Comparison of ENCODE assay signal across 28 cellular contexts in the genomic region with DNA sequence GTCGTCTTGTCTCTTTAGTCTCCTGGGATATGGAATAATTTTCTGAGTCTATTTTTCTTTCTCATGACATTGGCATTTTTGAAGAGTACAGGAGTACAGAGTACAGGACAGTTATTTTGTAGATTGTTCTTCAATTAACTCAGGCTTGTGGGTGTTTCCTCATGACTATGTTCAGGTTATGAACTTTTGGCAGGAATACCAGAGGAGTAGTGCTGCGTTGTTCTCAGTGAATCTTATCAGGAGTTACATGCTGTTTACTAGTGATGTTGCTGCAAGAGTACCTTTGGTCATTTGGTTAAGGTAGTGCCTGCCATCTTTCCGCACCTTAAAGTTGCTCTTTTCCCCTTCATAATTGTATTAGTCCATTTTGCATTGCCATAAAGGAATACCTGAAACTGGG. TPM values are rescaled to one million over a fixed set of nuclear protein-coding genes. Genes with fewer than 3 reads are reported as not detected.
A peak's percentile ranks its signal among the peaks of the same experiment; 100 is the strongest.
DNase-seq lines count a peak whose midpoint lies in the region; ATAC-seq and TF ChIP-seq lines count a peak whose summit lies in the region.
"Had no signal": no experiment of that assay in that cellular context is flagged by ENCODE, and none has a peak within 500 bp of the region (broad histone marks: within the 10 kb centered on the region; RNA-seq: fewer than 3 reads in every experiment).

No MANE protein-coding gene starts in this region.

- H3K4me1 ChIP-seq in mucosa of descending colon (ENCODE audit: low read depth) (no peaks in the 10 kb centered on the region), SJCRH30 (no peaks in the 10 kb centered on the region)
- H3K4me1 ChIP-seq: Caco-2, HAP-1 had no signal

- H3K9me3 ChIP-seq in mucosa of descending colon = peaks cover 8% of the 10 kb centered on the region
- peaks cover 4% of the 10 kb centered on the region for H3K9me3 ChIP-seq in SJCRH30 (replicated peaks)

- DNase-seq in cardiac fibroblast (ENCODE audit: low read depth in 2 of 2) = peak; percentile 64 to 67
- DNase-seq in iris pigment epithelial cell (ENCODE audit: low read depth) = peak; percentile 87
- no peak for DNase-seq in mucosa of descending colon
- no peak for DNase-seq in ureter (ENCODE audit: low spot score)
- no peak for DNase-seq in activated T-cell treated with anti-CD3 and anti-CD28 coated beads, Interleukin-2, amount 50 U/mL, for 1 hour
- no peak for DNase-seq in SJCRH30
- no peak for DNase-seq in glomerular visceral epithelial cell (ENCODE audit: extremely low spot score)
- DNase-seq: Caco-2; CD8-positive, alpha-beta T cell; GOT3; HFFc6; IMR-90; KG1; MG63; NCI-H1105 treated with DMSO at 0.1 percent for 48 hours; NCI-H146; NCI-H1930; NCI-H2107; NCI-H446; NCI-H524 treated with DMSO at 0.1 percent for 48 hours; NCI-H774; NK-92 treated with Interleukin-12 subunit alpha and Interleukin-12 subunit beta, amount 100 ng/mL, for 24 hours; RPMI8226; SHP77 had no signal

- ATAC-seq in mucosa of descending colon = peak; percentile 60
- ATAC-seq: CD8-positive, alpha-beta T cell had no signal

- no peak overlapping the region for H3K4me3 ChIP-seq in cardiac fibroblast (replicated peaks in 1 of 2; ENCODE audit: low read depth in 2 of 2, low read length in 2 of 2)
- H3K4me3 ChIP-seq in mucosa of descending colon = no peak overlapping the region
- H3K4me3 ChIP-seq in SJCRH30 = no peak overlapping the region
- H3K4me3 ChIP-seq: HAP-1, MG63 had no signal

- 0 out of 2 replicates have a peak, but pooled peaks cover 3% of the 10 kb centered on the region for H3K27me3 ChIP-seq in SJCRH30
- H3K27me3 ChIP-seq: MG63 had no signal

- H3K36me3 ChIP-seq in mucosa of descending colon (ENCODE audit: low read depth) = no peaks in the 10 kb centered on the region
- H3K36me3 ChIP-seq in SJCRH30 = no peaks in the 10 kb centered on the region
- H3K36me3 ChIP-seq: HAP-1, MG63 had no signal

- TF ChIP-seq CTCF in cardiac fibroblast (IDR thresholded peaks at IDR 0.05; ENCODE audit: low read depth, low read length) (no peak), mucosa of descending colon (IDR thresholded peaks at IDR 0.05) (no peak)

- intact Hi-C loops in mucosa of descending colon (cut with DNase I, micrococcal nuclease) = no loop called here

- H3K27ac ChIP-seq in SJCRH30 = no peak overlapping the region
- H3K27ac ChIP-seq: C4-2B had no signal

RNA-seq across cellular contexts. Expression of a gene that starts 41.3 kb away (rescaled TPM):
- 10 to 100 TPM; 69.2 to 76.3 (median 73.0) TPM for total RNA-seq in mucosa of descending colon
- total RNA-seq in ureter = 80.5 TPM
- total RNA-seq in SJCRH30 (2014; rRNA removed; shearing (Covaris generic)) = 76.0 and 89.9 TPM in 2 replicates

RNA-seq across cellular contexts. Expression of a gene that starts 42.9 kb away (rescaled TPM):
- not detected for total RNA-seq in mucosa of descending colon
- not detected for total RNA-seq in ureter
- total RNA-seq in SJCRH30 (2014; rRNA removed; shearing (Covaris generic)) = not detected in 2 replicates
- total RNA-seq: A673; B cell; Caco-2; CD8-positive, alpha-beta T cell; HFFc6; IMR-90 had no signal

RNA-seq across cellular contexts. Expression of a gene that starts 51.5 kb away (rescaled TPM):
- total RNA-seq in mucosa of descending colon (10 to 100 TPM in 1 of 3 donors, 1 to 10 TPM in 2; 3.9 to 12.6 (median 9.1) TPM), ureter (not detected)
- not detected in 2 replicates for total RNA-seq in SJCRH30 (2014; rRNA removed; shearing (Covaris generic))
- total RNA-seq: A673; B cell; CD8-positive, alpha-beta T cell had no signal

Comparison
In these comparisons a context has a peak if more than half of its experiments do, and no peak if none do; other contexts are left out.
1. DNase-seq: peak in cardiac fibroblast (2 of 2) and iris pigment epithelial cell (single experiment); none in mucosa of descending colon (0 of 3), ureter (single experiment), activated T-cell treated with anti-CD3 and anti-CD28 coated beads, Interleukin-2, amount 50 U/mL, for 1 hour (single experiment), SJCRH30 (0 of 2) and glomerular visceral epithelial cell (single experiment).